In genomic region chr9:124286292-124286931, GRCh38 we compare ENCODE assay signal across 8 cellular contexts. TPM values are rescaled to one million over a fixed set of nuclear protein-coding genes. Genes with fewer than 3 reads are reported as not detected.
DNase-seq lines count a peak whose midpoint lies in the region; ATAC-seq lines count a peak whose summit lies in the region.

No MANE protein-coding gene starts in this region.

- H3K4me3 Mint-ChIP-seq in activated T-helper 17 cell treated with anti-CD3 and anti-CD28 coated beads, Interleukin-2, amount 50 U/mL, for 72 hours: peak overlapping the region; percentile 86

- peaks cover 5% of the 10 kb centered on the region for H3K36me3 Mint-ChIP-seq in activated T-helper 17 cell treated with anti-CD3 and anti-CD28 coated beads, Interleukin-2, amount 50 U/mL, for 72 hours (ENCODE audit: low read depth)

- ATAC-seq in GM19397 (IDR thresholded peaks at IDR 0.05; ENCODE audit: unreplicated experiment): peak; percentile 46
- peak; percentile 89 for ATAC-seq in activated T-helper 17 cell treated with anti-CD3 and anti-CD28 coated beads, Interleukin-2, amount 50 U/mL, for 72 hours (replicated peaks)

- peak overlapping the region; percentile 95 for H3K27ac Mint-ChIP-seq in activated T-helper 17 cell treated with anti-CD3 and anti-CD28 coated beads, Interleukin-2, amount 50 U/mL, for 72 hours

- H3K4me1 Mint-ChIP-seq in activated T-helper 17 cell treated with anti-CD3 and anti-CD28 coated beads, Interleukin-2, amount 50 U/mL, for 72 hours: peaks cover 13% of the 10 kb centered on the region

- peak; percentile 87 for DNase-seq in CD1c-positive myeloid dendritic cell (ENCODE audit: extremely low spot score)
- peak; percentile 95 for DNase-seq in HT1080 (ENCODE audit: low read depth)
- DNase-seq in left kidney (ENCODE audit: low read depth, low spot score): peak; percentile 27
- DNase-seq in stimulated activated CD8-positive, alpha-beta memory T cell treated with anti-CD3 and anti-CD28 coated beads, Interleukin-15, amount 100 ng/mL, for 48 hours (ENCODE audit: low read depth in 2 of 2): peak; percentile 71
- DNase-seq in NCI-H2171 treated with DMSO at 0.1 percent for 48 hours (lab: John Stamatoyannopoulos, UW): no peak
- no peak for DNase-seq in DMS114 treated with DMSO at 0.1 percent for 48 hours (lab: John Stamatoyannopoulos, UW; ENCODE audit: unreplicated experiment)

- no peaks in the 10 kb centered on the region for H3K27me3 Mint-ChIP-seq in activated T-helper 17 cell treated with anti-CD3 and anti-CD28 coated beads, Interleukin-2, amount 50 U/mL, for 72 hours

- H3K9me3 Mint-ChIP-seq in activated T-helper 17 cell treated with anti-CD3 and anti-CD28 coated beads, Interleukin-2, amount 50 U/mL, for 72 hours: no peaks in the 10 kb centered on the region

RNA-seq across cellular contexts. Expression of gene NEK6, which starts 28.7 kb away (rescaled TPM):
- 40.9 and 43.9 TPM in 2 replicates for total RNA-seq in HT1080 (2014; rRNA removed; shearing (Covaris generic))
- polyA plus RNA-seq in HT1080 (2015; cell fraction: cytosol; rRNA removed): 67.1 and 68.4 TPM in 2 replicates
- 39.9 and 52.2 TPM in 2 replicates for polyA plus RNA-seq in HT1080 (2015; cell fraction: nucleus; rRNA removed)
- 1 to 10 TPM; 6.8 to 7.6 TPM for total RNA-seq in activated T-helper 17 cell treated with anti-CD3 and anti-CD28 coated beads, Interleukin-2, amount 50 U/mL, for 72 hours

Comparison
In these comparisons a context has a peak if more than half of its experiments do, and no peak if none do; other contexts are left out.
1. DNase-seq: peak in CD1c-positive myeloid dendritic cell (single experiment), HT1080 (single experiment), left kidney (single experiment) and stimulated activated CD8-positive, alpha-beta memory T cell treated with anti-CD3 and anti-CD28 coated beads, Interleukin-15, amount 100 ng/mL, for 48 hours (2 of 2); none in NCI-H2171 treated with DMSO at 0.1 percent for 48 hours (single experiment) and DMS114 treated with DMSO at 0.1 percent for 48 hours (single experiment).